Comparison of ENCODE assay signal across 9 cellular contexts in the genomic region with DNA sequence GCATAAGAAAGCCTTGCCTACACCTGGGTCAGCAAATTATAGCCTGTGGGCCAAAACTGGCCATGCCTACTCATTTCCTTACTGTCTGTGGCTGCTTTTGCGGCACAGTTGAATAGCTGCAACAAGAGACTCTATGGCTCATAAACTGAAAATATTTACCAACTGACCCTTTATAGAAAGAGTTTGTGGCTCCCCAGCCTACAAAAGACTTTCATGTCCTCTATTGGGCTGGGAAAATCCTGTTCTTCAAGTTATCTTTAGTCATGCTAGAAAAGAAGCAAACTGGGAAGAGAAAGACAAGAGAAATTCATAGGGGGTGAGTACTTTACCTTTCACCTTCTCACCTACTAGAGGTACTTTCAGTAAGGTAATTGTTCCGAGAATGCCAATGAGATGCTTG.
DNase-seq lines count a peak whose midpoint lies in the region; ATAC-seq and TF ChIP-seq lines count a peak whose summit lies in the region.
"Had no signal": no experiment of that assay in that cellular context is flagged by ENCODE, and none has a peak within 500 bp of the region (broad histone marks: within the 10 kb centered on the region; RNA-seq: fewer than 3 reads in every experiment).

No MANE protein-coding gene starts in this region.

- no peak overlapping the region for H3K4me3 ChIP-seq in CD8-positive, alpha-beta T cell (ENCODE audit: low read depth, low read length)

- peaks cover 21% of the 10 kb centered on the region for H3K36me3 Mint-ChIP-seq in stimulated activated naive CD8-positive, alpha-beta T cell treated with anti-CD3 and anti-CD28 coated beads, Interleukin-15, Interleukin-2, amounts not matched to agents 100 ng/mL and 50 ng/mL, for 24 hours (ENCODE audit: low read depth)
- peaks cover 19% of the 10 kb centered on the region for H3K36me3 Mint-ChIP-seq in activated naive CD8-positive, alpha-beta T cell
- peaks cover 26% of the 10 kb centered on the region for H3K36me3 Mint-ChIP-seq in activated CD8-positive, alpha-beta T cell treated with anti-CD3 and anti-CD28 coated beads for 36 hours (ENCODE audit: low read depth)
- H3K36me3 Mint-ChIP-seq in CD8-positive, alpha-beta T cell = peaks cover 18% of the 10 kb centered on the region

- no peak for ATAC-seq in stimulated activated naive CD8-positive, alpha-beta T cell treated with anti-CD3 and anti-CD28 coated beads, Interleukin-15, Interleukin-2, amounts not matched to agents 100 U/mL and 50 U/mL, for 24 hours
- ATAC-seq in HG03066 (IDR thresholded peaks at IDR 0.05; ENCODE audit: low read depth, unreplicated experiment) = peak; percentile 87
- no peak for ATAC-seq in activated CD8-positive, alpha-beta T cell treated with anti-CD3 and anti-CD28 coated beads for 36 hours
- no peak for ATAC-seq in CD8-positive, alpha-beta T cell

- POLR2A ChIA-PET in activated CD8-positive, alpha-beta T cell treated with anti-CD3 and anti-CD28 coated beads for 36 hours (lab: Charles Lee) = no interaction called here
- POLR2A ChIA-PET in CD8-positive, alpha-beta T cell (lab: Charles Lee) = no interaction called here

- H3K27ac ChIP-seq in CD8-positive, alpha-beta T cell (ENCODE audit: low read depth, low read length) = no peak overlapping the region

- no peaks in the 10 kb centered on the region for H3K36me3 ChIP-seq in CD8-positive, alpha-beta T cell (ENCODE audit: insufficient read depth, low read length)

- H3K9me3 ChIP-seq in CD8-positive, alpha-beta T cell (ENCODE audit: low read length) = no peaks in the 10 kb centered on the region

- CTCF ChIA-PET in activated CD8-positive, alpha-beta T cell treated with anti-CD3 and anti-CD28 coated beads for 36 hours (lab: Charles Lee) = interaction anchor here (0.9 kb wide), 1 partner anchor 134 kb away, joined by 3 read pairs; no protein-coding TSS in a partner anchor
- CTCF ChIA-PET in CD8-positive, alpha-beta T cell (lab: Charles Lee) = no interaction called here

- TF ChIP-seq CTCF in activated CD8-positive, alpha-beta T cell treated with anti-CD3 and anti-CD28 coated beads for 36 hours (IDR thresholded peaks at IDR 0.05) = no peak
- TF ChIP-seq CTCF in CD8-positive, alpha-beta T cell (IDR thresholded peaks at IDR 0.05) = no peak

- no peak for DNase-seq in stimulated activated naive CD8-positive, alpha-beta T cell treated with anti-CD3 and anti-CD28 coated beads, Interleukin-15, Interleukin-2, amounts not matched to agents 100 U/mL and 50 U/mL, for 24 hours
- DNase-seq in activated CD8-positive, alpha-beta T cell treated with anti-CD3 and anti-CD28 coated beads for 36 hours = no peak
- DNase-seq in retina (no peak), NCI-H446 (lab: John Stamatoyannopoulos, UW) (no peak)
- DNase-seq in CD8-positive, alpha-beta T cell = no peak
- DNase-seq: RPMI8226 had no signal

- peak overlapping the region; percentile 87 for H3K27ac Mint-ChIP-seq in stimulated activated naive CD8-positive, alpha-beta T cell treated with anti-CD3 and anti-CD28 coated beads, Interleukin-15, Interleukin-2, amounts not matched to agents 100 ng/mL and 50 ng/mL, for 24 hours
- H3K27ac Mint-ChIP-seq in activated naive CD8-positive, alpha-beta T cell = peak overlapping the region; percentile 71
- H3K27ac Mint-ChIP-seq in activated CD8-positive, alpha-beta T cell treated with anti-CD3 and anti-CD28 coated beads for 36 hours = no peak overlapping the region
- no peak overlapping the region for H3K27ac Mint-ChIP-seq in CD8-positive, alpha-beta T cell

- no peaks in the 10 kb centered on the region for H3K9me3 Mint-ChIP-seq in stimulated activated naive CD8-positive, alpha-beta T cell treated with anti-CD3 and anti-CD28 coated beads, Interleukin-15, Interleukin-2, amounts not matched to agents 100 ng/mL and 50 ng/mL, for 24 hours
- H3K9me3 Mint-ChIP-seq in activated naive CD8-positive, alpha-beta T cell (ENCODE audit: low read depth) = no peaks in the 10 kb centered on the region
- peaks cover 3% of the 10 kb centered on the region for H3K9me3 Mint-ChIP-seq in activated CD8-positive, alpha-beta T cell treated with anti-CD3 and anti-CD28 coated beads for 36 hours
- no peaks in the 10 kb centered on the region for H3K9me3 Mint-ChIP-seq in CD8-positive, alpha-beta T cell

- H3K4me1 ChIP-seq in CD8-positive, alpha-beta T cell (ENCODE audit: insufficient read depth, low read length) = peaks cover 25% of the 10 kb centered on the region

- peak overlapping the region; percentile 51 for H3K4me3 Mint-ChIP-seq in stimulated activated naive CD8-positive, alpha-beta T cell treated with anti-CD3 and anti-CD28 coated beads, Interleukin-15, Interleukin-2, amounts not matched to agents 100 ng/mL and 50 ng/mL, for 24 hours
- peak overlapping the region; percentile 63 for H3K4me3 Mint-ChIP-seq in activated naive CD8-positive, alpha-beta T cell
- no peak overlapping the region for H3K4me3 Mint-ChIP-seq in activated CD8-positive, alpha-beta T cell treated with anti-CD3 and anti-CD28 coated beads for 36 hours
- H3K4me3 Mint-ChIP-seq in CD8-positive, alpha-beta T cell = no peak overlapping the region

- H3K4me1 Mint-ChIP-seq in stimulated activated naive CD8-positive, alpha-beta T cell treated with anti-CD3 and anti-CD28 coated beads, Interleukin-15, Interleukin-2, amounts not matched to agents 100 ng/mL and 50 ng/mL, for 24 hours (ENCODE audit: low read depth) = peaks cover 48% of the 10 kb centered on the region
- H3K4me1 Mint-ChIP-seq in activated naive CD8-positive, alpha-beta T cell (ENCODE audit: low read depth) = peaks cover 52% of the 10 kb centered on the region
- H3K4me1 Mint-ChIP-seq in activated CD8-positive, alpha-beta T cell treated with anti-CD3 and anti-CD28 coated beads for 36 hours (ENCODE audit: low read depth) = peaks cover 41% of the 10 kb centered on the region
- H3K4me1 Mint-ChIP-seq in CD8-positive, alpha-beta T cell (ENCODE audit: low read depth) = peaks cover 31% of the 10 kb centered on the region

- no peaks in the 10 kb centered on the region for H3K27me3 Mint-ChIP-seq in stimulated activated naive CD8-positive, alpha-beta T cell treated with anti-CD3 and anti-CD28 coated beads, Interleukin-15, Interleukin-2, amounts not matched to agents 100 ng/mL and 50 ng/mL, for 24 hours
- H3K27me3 Mint-ChIP-seq in activated naive CD8-positive, alpha-beta T cell = no peaks in the 10 kb centered on the region
- no peaks in the 10 kb centered on the region for H3K27me3 Mint-ChIP-seq in activated CD8-positive, alpha-beta T cell treated with anti-CD3 and anti-CD28 coated beads for 36 hours
- no peaks in the 10 kb centered on the region for H3K27me3 Mint-ChIP-seq in CD8-positive, alpha-beta T cell (ENCODE audit: low read depth)

- no peaks in the 10 kb centered on the region for H3K27me3 ChIP-seq in CD8-positive, alpha-beta T cell (ENCODE audit: insufficient read depth, low read length)

- intact Hi-C loops in activated CD8-positive, alpha-beta T cell treated with anti-CD3 and anti-CD28 coated beads for 36 hours (cut with micrococcal nuclease) = no loop called here
- intact Hi-C loops in CD8-positive, alpha-beta T cell (cut with DNase I, micrococcal nuclease) = no loop called here

Comparison
In these comparisons a context has a peak if more than half of its experiments do, and no peak if none do; other contexts are left out.
1. H3K27ac Mint-ChIP-seq: peak in stimulated activated naive CD8-positive, alpha-beta T cell treated with anti-CD3 and anti-CD28 coated beads, Interleukin-15, Interleukin-2, amounts not matched to agents 100 ng/mL and 50 ng/mL, for 24 hours (single experiment) and activated naive CD8-positive, alpha-beta T cell (single experiment); none in activated CD8-positive, alpha-beta T cell treated with anti-CD3 and anti-CD28 coated beads for 36 hours (single experiment) and CD8-positive, alpha-beta T cell (single experiment).
2. H3K4me3 Mint-ChIP-seq: peak in stimulated activated naive CD8-positive, alpha-beta T cell treated with anti-CD3 and anti-CD28 coated beads, Interleukin-15, Interleukin-2, amounts not matched to agents 100 ng/mL and 50 ng/mL, for 24 hours (single experiment) and activated naive CD8-positive, alpha-beta T cell (single experiment); none in activated CD8-positive, alpha-beta T cell treated with anti-CD3 and anti-CD28 coated beads for 36 hours (single experiment) and CD8-positive, alpha-beta T cell (single experiment).